ENCODE assay signal across 8 cellular contexts in genomic region chr14:73787760-73788508, GRCh38.
A peak's percentile ranks its signal among the peaks of the same experiment; 100 is the strongest.
DNase-seq lines count a peak whose midpoint lies in the region; ATAC-seq, FAIRE-seq and TF ChIP-seq lines count a peak whose summit lies in the region.

No MANE protein-coding gene starts in this region.

- H3F3A ChIP-seq in GM23248 (ENCODE audit: insufficient read depth) = peaks cover 65% of the 10 kb centered on the region

- H3K9me2 ChIP-seq in GM23248 (ENCODE audit: insufficient read depth) = no peaks in the 10 kb centered on the region

- no peaks in the 10 kb centered on the region for H3K9me3 ChIP-seq in GM23248 (ENCODE audit: low read depth)
- no peaks in the 10 kb centered on the region for H3K9me3 ChIP-seq in WERI-Rb-1 (ENCODE audit: severe bottlenecking)
- H3K9me3 ChIP-seq in endocrine pancreas (ENCODE audit: control insufficient read depth, low read length) = no peaks in the 10 kb centered on the region
- no peaks in the 10 kb centered on the region for H3K9me3 ChIP-seq in neuron (ENCODE audit: low read length)

- DNase-seq in AG09309 (ENCODE audit: low read depth) = no peak
- peak; percentile 87 for DNase-seq in GM23248
- no peak for DNase-seq in WERI-Rb-1
- DNase-seq in frontal cortex (ENCODE audit: low spot score in 2 of 2) = no peak
- no peak for DNase-seq in T1000 (lab: John Stamatoyannopoulos, UW)

- H2AFZ ChIP-seq in GM23248 (peak overlapping the region; percentile 67), neuron (ENCODE audit: low read depth, low read length) (peak overlapping the region; percentile 92)

- no peaks in the 10 kb centered on the region for H4K20me1 ChIP-seq in GM23248 (ENCODE audit: insufficient read depth)

- 6 to 9% methylated on average over 11 of the region's 11 CpGs for WGBS in GM23248 (ENCODE audit: low coverage in 1 of 2, low lambda C conversion rate in 2 of 2, missing lambda C conversion rate in 2 of 2), 2 experiments

- no peak for ATAC-seq in GM21447 (IDR thresholded peaks at IDR 0.05; ENCODE audit: unreplicated experiment)

- H3K27me3 ChIP-seq in GM23248 (replicated peaks; ENCODE audit: insufficient read depth) (no peaks in the 10 kb centered on the region), WERI-Rb-1 (ENCODE audit: insufficient read depth, low read depth, severe bottlenecking) (no peaks in the 10 kb centered on the region), endocrine pancreas (ENCODE audit: control insufficient read depth, insufficient read depth, low read length) (no peaks in the 10 kb centered on the region), neuron (ENCODE audit: insufficient read depth, low read length) (no peaks in the 10 kb centered on the region)

- H3K4me3 ChIP-seq in AG09309 (ENCODE audit: control insufficient read depth, low read depth, low read length) = peak overlapping the region; percentile 46
- peak overlapping the region; percentile 82 for H3K4me3 ChIP-seq in GM23248
- peak overlapping the region; percentile 73 for H3K4me3 ChIP-seq in WERI-Rb-1 (ENCODE audit: low read depth, low read length)
- H3K4me3 ChIP-seq in endocrine pancreas (ENCODE audit: control insufficient read depth, insufficient read depth, low read length) = peak overlapping the region; percentile 60
- peak overlapping the region; percentile 78 for H3K4me3 ChIP-seq in neuron (ENCODE audit: low read length)

- peaks cover 24% of the 10 kb centered on the region for H3K79me2 ChIP-seq in GM23248 (ENCODE audit: insufficient read depth)

- peak overlapping the region; percentile 97 for H3K9ac ChIP-seq in GM23248
- H3K9ac ChIP-seq in endocrine pancreas (ENCODE audit: control insufficient read depth, insufficient read depth, low read length) = peak overlapping the region; percentile 97

- H3K4me2 ChIP-seq in GM23248 (ENCODE audit: unreplicated experiment) = peak overlapping the region; percentile 99

- H3K27ac ChIP-seq in GM23248 = peak overlapping the region; percentile 99
- peak overlapping the region; percentile 90 for H3K27ac ChIP-seq in WERI-Rb-1

- H3K4me1 ChIP-seq in GM23248 (ENCODE audit: insufficient read depth) (peaks cover 46% of the 10 kb centered on the region), endocrine pancreas (ENCODE audit: control insufficient read depth, insufficient read depth, low read length) (peaks cover 17% of the 10 kb centered on the region), neuron (ENCODE audit: insufficient read depth, low read length) (peaks cover 38% of the 10 kb centered on the region)

- no peaks in the 10 kb centered on the region for H3K36me3 ChIP-seq in GM23248 (ENCODE audit: low read depth)
- no peaks in the 10 kb centered on the region for H3K36me3 ChIP-seq in WERI-Rb-1
- no peaks in the 10 kb centered on the region for H3K36me3 ChIP-seq in endocrine pancreas (ENCODE audit: control insufficient read depth, insufficient read depth, low read length)
- H3K36me3 ChIP-seq in neuron (ENCODE audit: insufficient read depth, low read length) = no peaks in the 10 kb centered on the region

- TF ChIP-seq CTCF in AG09309 (IDR thresholded peaks at IDR 0.05; ENCODE audit: control insufficient read depth, insufficient read depth, low read depth, low read length, missing control alignments) = no peak
- TF ChIP-seq CTCF in WERI-Rb-1 (IDR thresholded peaks at IDR 0.05; ENCODE audit: low read depth, low read length) = no peak

- in situ Hi-C loops in GM23248 (cut with MboI) = no loop called here

- FAIRE-seq in frontal cortex (lab: Jason Lieb, UNC) = no peak
